1 cellular context compared by ENCODE assay signal in the genomic region with DNA sequence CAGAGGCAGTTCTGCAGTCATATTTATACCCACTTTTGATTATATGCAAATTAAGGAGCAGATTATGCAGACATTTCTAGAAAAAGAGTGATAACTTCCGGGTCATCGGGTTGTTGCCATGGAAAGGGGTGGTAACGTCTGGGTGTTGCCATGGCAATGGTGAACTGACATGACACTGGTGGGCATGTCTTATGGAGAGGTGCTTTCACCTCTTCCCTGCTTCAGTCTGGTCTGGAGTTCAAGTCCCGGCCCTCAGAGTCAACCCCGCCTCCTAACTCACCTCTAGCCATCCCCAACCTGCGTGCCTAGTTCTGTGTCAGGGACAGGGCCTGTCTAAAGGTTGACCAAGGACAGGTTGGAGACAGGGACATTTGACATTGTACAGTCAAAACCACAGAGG.
A peak's percentile ranks its signal among the peaks of the same experiment; 100 is the strongest.
TF ChIP-seq lines count a peak whose summit lies in the region.

No MANE protein-coding gene starts in this region.

TF ChIP-seq in K562, 482 proteins besides CTCF, POLR2A, EP300 and RAD21 (continued from another document):
- TF ChIP-seq, protein P1, sequence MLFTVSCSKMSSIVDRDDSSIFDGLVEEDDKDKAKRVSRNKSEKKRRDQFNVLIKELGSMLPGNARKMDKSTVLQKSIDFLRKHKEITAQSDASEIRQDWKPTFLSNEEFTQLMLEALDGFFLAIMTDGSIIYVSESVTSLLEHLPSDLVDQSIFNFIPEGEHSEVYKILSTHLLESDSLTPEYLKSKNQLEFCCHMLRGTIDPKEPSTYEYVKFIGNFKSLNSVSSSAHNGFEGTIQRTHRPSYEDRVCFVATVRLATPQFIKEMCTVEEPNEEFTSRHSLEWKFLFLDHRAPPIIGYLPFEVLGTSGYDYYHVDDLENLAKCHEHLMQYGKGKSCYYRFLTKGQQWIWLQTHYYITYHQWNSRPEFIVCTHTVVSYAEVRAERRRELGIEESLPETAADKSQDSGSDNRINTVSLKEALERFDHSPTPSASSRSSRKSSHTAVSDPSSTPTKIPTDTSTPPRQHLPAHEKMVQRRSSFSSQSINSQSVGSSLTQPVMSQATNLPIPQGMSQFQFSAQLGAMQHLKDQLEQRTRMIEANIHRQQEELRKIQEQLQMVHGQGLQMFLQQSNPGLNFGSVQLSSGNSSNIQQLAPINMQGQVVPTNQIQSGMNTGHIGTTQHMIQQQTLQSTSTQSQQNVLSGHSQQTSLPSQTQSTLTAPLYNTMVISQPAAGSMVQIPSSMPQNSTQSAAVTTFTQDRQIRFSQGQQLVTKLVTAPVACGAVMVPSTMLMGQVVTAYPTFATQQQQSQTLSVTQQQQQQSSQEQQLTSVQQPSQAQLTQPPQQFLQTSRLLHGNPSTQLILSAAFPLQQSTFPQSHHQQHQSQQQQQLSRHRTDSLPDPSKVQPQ (CRISPR knock-in tag; IDR thresholded peaks at IDR 0.05; ENCODE audit: borderline replicate concordance), result no peak
- TF ChIP-seq HIVEP1 (CRISPR knock-in tag; IDR thresholded peaks at IDR 0.05), result no peak
- TF ChIP-seq GATAD2B (IDR thresholded peaks at IDR 0.05; ENCODE audit: borderline replicate concordance), result no peak
- TF ChIP-seq ZNF274 (IDR thresholded peaks at IDR 0.05; ENCODE audit: borderline replicate concordance, low read depth, low read length), result no peak
- peak; percentile 89; the same call in 1 of the 2 replicates for TF ChIP-seq MYNN (IDR thresholded peaks at IDR 0.05)
- no peak for TF ChIP-seq MYNN (CRISPR knock-in tag; IDR thresholded peaks at IDR 0.05)
- TF ChIP-seq TEAD4 (IDR thresholded peaks at IDR 0.05; ENCODE audit: low read length), result no peak
- TF ChIP-seq TEAD4 (CRISPR knock-in tag; IDR thresholded peaks at IDR 0.05; ENCODE audit: borderline replicate concordance), result no peak
- TF ChIP-seq, protein P2, sequence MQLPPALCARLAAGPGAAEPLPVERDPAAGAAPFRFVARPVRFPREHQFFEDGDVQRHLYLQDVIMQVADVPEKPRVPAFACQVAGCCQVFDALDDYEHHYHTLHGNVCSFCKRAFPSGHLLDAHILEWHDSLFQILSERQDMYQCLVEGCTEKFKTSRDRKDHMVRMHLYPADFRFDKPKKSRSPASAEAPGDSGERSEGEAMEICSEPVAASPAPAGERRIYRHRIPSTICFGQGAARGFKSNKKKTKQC (CRISPR knock-in tag; IDR thresholded peaks at IDR 0.05), result no peak
- no peak for TF ChIP-seq NKRF (IDR thresholded peaks at IDR 0.05; ENCODE audit: borderline replicate concordance)
- no peak for TF ChIP-seq SAFB (IDR thresholded peaks at IDR 0.05; ENCODE audit: borderline replicate concordance, low read depth, low read length)
- no peak for TF ChIP-seq RBM17 (IDR thresholded peaks at IDR 0.05; ENCODE audit: borderline replicate concordance, low read depth, low read length)
- no peak for TF ChIP-seq NFRKB (IDR thresholded peaks at IDR 0.05; ENCODE audit: low read depth)
- TF ChIP-seq ZNF184 (CRISPR knock-in tag; IDR thresholded peaks at IDR 0.05), result no peak
- TF ChIP-seq CBFA2T3 (IDR thresholded peaks at IDR 0.05), result no peak
- peak; percentile 94 for TF ChIP-seq NR2C2 (CRISPR knock-in tag; IDR thresholded peaks at IDR 0.05)
- peak; percentile 92 for TF ChIP-seq NR2C2 (tag; IDR thresholded peaks at IDR 0.05)
- no peak for TF ChIP-seq ZNF212 (CRISPR knock-in tag; IDR thresholded peaks at IDR 0.05)
- TF ChIP-seq CSDE1 (IDR thresholded peaks at IDR 0.05), result peak in 1 of 2 experiments; percentile 85; a peak in 2 of 4 replicates
- no peak for TF ChIP-seq ZNF253 (CRISPR knock-in tag; conservative IDR thresholded peaks at IDR 0.05)
- TF ChIP-seq TGIF2 (CRISPR knock-in tag; IDR thresholded peaks at IDR 0.05), result no peak
